8 cellular contexts compared by ENCODE assay signal in genomic region chr16:67843343-67843765, GRCh38. TPM values are rescaled to one million over a fixed set of nuclear protein-coding genes. Genes with fewer than 3 reads are reported as not detected.
DNase-seq lines count a peak whose midpoint lies in the region; ATAC-seq and TF ChIP-seq lines count a peak whose summit lies in the region.

No MANE protein-coding gene starts in this region.

- 39% methylated on average over 9 of the region's 11 CpGs for WGBS in SK-N-SH (ENCODE audit: low lambda C conversion rate)
- WGBS in iPS DF 6.9 (ENCODE audit: insufficient coverage, insufficient read length): no CpG with 5 or more reads among the region's 11 CpGs

- H3K27ac ChIP-seq in SK-N-SH (ENCODE audit: low read depth in 2 of 2, low read length in 1 of 2) (peak overlapping the region; percentile 98 to 99; a peak in 3 of 4 replicates), iPS DF 6.9 (ENCODE audit: low read length) (no peak overlapping the region), stomach smooth muscle (ENCODE audit: low read length) (peak overlapping the region; percentile 93)

- peaks cover 32 to 42% of the 10 kb centered on the region in 2 experiments for H3K4me1 ChIP-seq in SK-N-SH (ENCODE audit: control insufficient read depth in 1 of 2, insufficient read depth in 2 of 2, low read depth in 1 of 2, low read length in 1 of 2)
- peaks cover 5% of the 10 kb centered on the region; the same call in 1 of the 2 replicates for H3K4me1 ChIP-seq in iPS DF 6.9 (ENCODE audit: control insufficient read depth, insufficient read depth, low read length)
- H3K4me1 ChIP-seq in stomach smooth muscle (ENCODE audit: control insufficient read depth, insufficient read depth, low read length): peaks cover 60% of the 10 kb centered on the region

- intact Hi-C loops in activated CD8-positive, alpha-beta T cell treated with anti-CD3 and anti-CD28 coated beads for 36 hours (cut with micrococcal nuclease): loop anchor here (5.0 kb wide), 1 partner anchor 36 kb away; the partner anchor contains the start of genes RANBP10 and TSNAXIP1

- POLR2A ChIA-PET in SK-N-SH (lab: Yijun Ruan, JAX): no interaction called here
- POLR2A ChIA-PET in activated CD8-positive, alpha-beta T cell treated with anti-CD3 and anti-CD28 coated beads for 36 hours (lab: Charles Lee): interaction anchor here (0.7 to 1.3 kb wide), 5 partner anchors 10 to 87 kb away, joined by 3 to 6 read pairs (median 4); partner anchors contain the start of genes RANBP10 and TSNAXIP1

- peak overlapping the region; percentile 93 for H3K9ac ChIP-seq in SK-N-SH
- H3K9ac ChIP-seq in stomach smooth muscle (ENCODE audit: low read length in 2 of 2): peak overlapping the region; percentile 83

- H3F3A ChIP-seq in SK-N-SH (replicated peaks; ENCODE audit: insufficient read depth): peaks cover 28% of the 10 kb centered on the region

- H3K36me3 Mint-ChIP-seq in activated CD8-positive, alpha-beta T cell treated with anti-CD3 and anti-CD28 coated beads for 36 hours (ENCODE audit: low read depth): peaks cover 21% of the 10 kb centered on the region

- ATAC-seq in SK-N-SH treated with all-trans-retinoic acid at 6 μM for 48 hours: no peak
- ATAC-seq in activated CD8-positive, alpha-beta T cell treated with anti-CD3 and anti-CD28 coated beads for 36 hours: no peak
- ATAC-seq in HG03196 (IDR thresholded peaks at IDR 0.05; ENCODE audit: unreplicated experiment): no peak
- no peak for ATAC-seq in GM18868 (IDR thresholded peaks at IDR 0.05; ENCODE audit: unreplicated experiment)

- peak overlapping the region; percentile 97 for H3K4me3 Mint-ChIP-seq in activated CD8-positive, alpha-beta T cell treated with anti-CD3 and anti-CD28 coated beads for 36 hours

- H3K27ac Mint-ChIP-seq in activated CD8-positive, alpha-beta T cell treated with anti-CD3 and anti-CD28 coated beads for 36 hours: peak overlapping the region; percentile 95

- TF ChIP-seq EP300 in SK-N-SH (IDR thresholded peaks at IDR 0.05; ENCODE audit: borderline replicate concordance in 1 of 2, low read depth in 1 of 2, low read length in 1 of 2): no peak

- no peaks in the 10 kb centered on the region for H3K9me3 Mint-ChIP-seq in activated CD8-positive, alpha-beta T cell treated with anti-CD3 and anti-CD28 coated beads for 36 hours

- H3K4me1 Mint-ChIP-seq in activated CD8-positive, alpha-beta T cell treated with anti-CD3 and anti-CD28 coated beads for 36 hours (ENCODE audit: low read depth): peaks cover 34% of the 10 kb centered on the region

- no peak for TF ChIP-seq RAD21 in SK-N-SH (IDR thresholded peaks at IDR 0.05; ENCODE audit: low read length)

- CTCF ChIA-PET in SK-N-SH (lab: Yijun Ruan, JAX): interaction anchor here (1.0 to 6.3 kb wide), 5 partner anchors 9 to 40 kb away, joined by 3 to 66 read pairs (median 4); no protein-coding TSS in a partner anchor
- CTCF ChIA-PET in activated CD8-positive, alpha-beta T cell treated with anti-CD3 and anti-CD28 coated beads for 36 hours (lab: Charles Lee): interaction anchor here (1.4 to 4.1 kb wide), 4 partner anchors 13 to 98 kb away, joined by 4 to 30 read pairs (median 10); no protein-coding TSS in a partner anchor

- DNase-seq in SK-N-SH (no peak), iPS DF 6.9 (ENCODE audit: low read depth, low spot score) (no peak), NCI-H2107 (lab: John Stamatoyannopoulos, UW) (no peak)
- DNase-seq in activated CD8-positive, alpha-beta T cell treated with anti-CD3 and anti-CD28 coated beads for 36 hours: no peak

- peaks cover 7% of the 10 kb centered on the region for H4K20me1 ChIP-seq in SK-N-SH (ENCODE audit: insufficient read depth)

- H3K27me3 ChIP-seq in SK-N-SH (ENCODE audit: insufficient read depth): no peaks in the 10 kb centered on the region
- H3K27me3 ChIP-seq in iPS DF 6.9 (ENCODE audit: control insufficient read depth, insufficient read depth, low read length): no peaks in the 10 kb centered on the region
- H3K27me3 ChIP-seq in stomach smooth muscle (ENCODE audit: control insufficient read depth in 1 of 2, insufficient read depth in 2 of 2, low read length in 2 of 2): no peaks in the 10 kb centered on the region

- no peaks in the 10 kb centered on the region for H3K27me3 Mint-ChIP-seq in activated CD8-positive, alpha-beta T cell treated with anti-CD3 and anti-CD28 coated beads for 36 hours

- no peaks in the 10 kb centered on the region for H3K9me3 ChIP-seq in SK-N-SH
- no peaks in the 10 kb centered on the region for H3K9me3 ChIP-seq in iPS DF 6.9 (ENCODE audit: control insufficient read depth, insufficient read depth, low read length)
- H3K9me3 ChIP-seq in stomach smooth muscle (ENCODE audit: control insufficient read depth in 2 of 2, low read length in 2 of 2): no peaks in the 10 kb centered on the region

- TF ChIP-seq CTCF in SK-N-SH (IDR thresholded peaks at IDR 0.05): no peak
- no peak for TF ChIP-seq CTCF in activated CD8-positive, alpha-beta T cell treated with anti-CD3 and anti-CD28 coated beads for 36 hours (IDR thresholded peaks at IDR 0.05)

- H2AFZ ChIP-seq in SK-N-SH (ENCODE audit: low read depth): no peak overlapping the region

- peak overlapping the region; percentile 91 for H3K4me2 ChIP-seq in SK-N-SH

- H3K36me3 ChIP-seq in SK-N-SH (replicated peaks in 1 of 2; ENCODE audit: control insufficient read depth in 1 of 2, insufficient read depth in 2 of 2, low read length in 1 of 2) (peaks cover 0 to 5% of the 10 kb centered on the region in 2 experiments), iPS DF 6.9 (ENCODE audit: control insufficient read depth, insufficient read depth, low read length) (no peaks in the 10 kb centered on the region), stomach smooth muscle (ENCODE audit: control insufficient read depth in 2 of 2, insufficient read depth in 2 of 2, low read length in 2 of 2) (no peaks in the 10 kb centered on the region)

- H3K4me3 ChIP-seq in SK-N-SH (ENCODE audit: low read depth in 2 of 2, low read length in 1 of 2): peak overlapping the region; percentile 77 to 97
- peak overlapping the region; percentile 88; the same call in 1 of the 2 replicates for H3K4me3 ChIP-seq in iPS DF 6.9 (ENCODE audit: low read length)
- peak overlapping the region; percentile 81 to 96 for H3K4me3 ChIP-seq in stomach smooth muscle (ENCODE audit: low read length in 2 of 2)

- H3K9me2 ChIP-seq in SK-N-SH: no peaks in the 10 kb centered on the region

- peaks cover 50% of the 10 kb centered on the region for H3K79me2 ChIP-seq in SK-N-SH (ENCODE audit: insufficient read depth)

TF ChIP-seq in SK-N-SH, 30 proteins besides CTCF, POLR2A, EP300 and RAD21:
- no peak for TF ChIP-seq FOXJ3 (CRISPR knock-in tag; IDR thresholded peaks at IDR 0.05)

TF ChIP-seq in SK-N-SH treated with all-trans-retinoic acid at 6 μM for 48 hours, 23 proteins besides CTCF, POLR2A, EP300 and RAD21:
- TF ChIP-seq CSDC2 (CRISPR knock-in tag; IDR thresholded peaks at IDR 0.05): no peak
- no peak for TF ChIP-seq POU6F1 (CRISPR knock-in tag; IDR thresholded peaks at IDR 0.05; ENCODE audit: borderline replicate concordance, low read depth)

RNA-seq across cellular contexts. Expression of gene THAP11, which starts 1.2 kb away (rescaled TPM):
- 32.3 and 34.8 TPM in 2 replicates for polyA plus RNA-seq in SK-N-SH (2012; rRNA removed)
- polyA plus RNA-seq in SK-N-SH (2012; cell fraction: cytosol; rRNA removed): 22.3 and 29.9 TPM in 2 replicates
- polyA plus RNA-seq in SK-N-SH (2012; cell fraction: nucleus; rRNA removed): 12.6 and 14.7 TPM in 2 replicates
- 10 to 100 TPM; 40.6 to 40.7 TPM for total RNA-seq in activated CD8-positive, alpha-beta T cell treated with anti-CD3 and anti-CD28 coated beads for 36 hours

RNA-seq across cellular contexts. Expression of gene NUTF2, which starts 3.4 kb away (rescaled TPM):
- 287 and 449 TPM in 2 replicates for polyA plus RNA-seq in SK-N-SH (2012; rRNA removed)
- 299 and 302 TPM in 2 replicates for polyA plus RNA-seq in SK-N-SH (2012; cell fraction: cytosol; rRNA removed)
- polyA plus RNA-seq in SK-N-SH (2012; cell fraction: nucleus; rRNA removed): 237 and 239 TPM in 2 replicates
- 100 to 1,000 TPM; 152 to 157 TPM for total RNA-seq in activated CD8-positive, alpha-beta T cell treated with anti-CD3 and anti-CD28 coated beads for 36 hours

RNA-seq across cellular contexts. Expression of gene CENPT, which starts 4.1 kb away (rescaled TPM):
- polyA plus RNA-seq in SK-N-SH (2012; rRNA removed): 48.6 and 57.6 TPM in 2 replicates
- 16.2 and 20.0 TPM in 2 replicates for polyA plus RNA-seq in SK-N-SH (2012; cell fraction: cytosol; rRNA removed)
- polyA plus RNA-seq in SK-N-SH (2012; cell fraction: nucleus; rRNA removed): 386 and 453 TPM in 2 replicates
- total RNA-seq in activated CD8-positive, alpha-beta T cell treated with anti-CD3 and anti-CD28 coated beads for 36 hours: 10 to 100 TPM; 40.4 to 42.2 TPM

RNA-seq across cellular contexts. Expression of gene EDC4, which starts 29.5 kb away (rescaled TPM):
- polyA plus RNA-seq in SK-N-SH (2012; rRNA removed): 38.0 and 45.1 TPM in 2 replicates
- 15.1 and 23.7 TPM in 2 replicates for polyA plus RNA-seq in SK-N-SH (2012; cell fraction: cytosol; rRNA removed)
- 221 and 269 TPM in 2 replicates for polyA plus RNA-seq in SK-N-SH (2012; cell fraction: nucleus; rRNA removed)
- total RNA-seq in activated CD8-positive, alpha-beta T cell treated with anti-CD3 and anti-CD28 coated beads for 36 hours: 10 to 100 TPM; 78.7 to 90.9 TPM

RNA-seq across cellular contexts. Expression of gene TSNAXIP1, which starts 36.7 kb away (rescaled TPM):
- 4.4 and 6.8 TPM in 2 replicates for polyA plus RNA-seq in SK-N-SH (2012; rRNA removed)
- polyA plus RNA-seq in SK-N-SH (2012; cell fraction: cytosol; rRNA removed): 0.96 and 1.0 TPM in 2 replicates
- 43.9 and 52.0 TPM in 2 replicates for polyA plus RNA-seq in SK-N-SH (2012; cell fraction: nucleus; rRNA removed)
- under 1 TPM; 0.40 to 0.47 TPM for total RNA-seq in activated CD8-positive, alpha-beta T cell treated with anti-CD3 and anti-CD28 coated beads for 36 hours
